In genomic region chr6:37516920-37517405, GRCh38 we compare ENCODE assay signal across 9 cellular contexts. TPM values are rescaled to one million over a fixed set of nuclear protein-coding genes. Genes with fewer than 3 reads are reported as not detected.
DNase-seq lines count a peak whose midpoint lies in the region; FAIRE-seq and TF ChIP-seq lines count a peak whose summit lies in the region.
"Had no signal": no experiment of that assay in that cellular context is flagged by ENCODE, and none has a peak within 500 bp of the region (broad histone marks: within the 10 kb centered on the region; RNA-seq: fewer than 3 reads in every experiment).

No MANE protein-coding gene starts in this region.

- intact Hi-C loops in adrenal gland (cut with DNase I) = no loop called here

- TF ChIP-seq POLR2A in adrenal gland (IDR thresholded peaks at IDR 0.05) = no peak

- H3K9me3 Mint-ChIP-seq in nephron progenitor cell = peaks cover 8% of the 10 kb centered on the region

- H3K4me1 ChIP-seq in small intestine (ENCODE audit: control insufficient read depth in 2 of 2, insufficient read depth in 1 of 2, low read depth in 1 of 2, low read length in 1 of 2) = peaks cover 0 to 4% of the 10 kb centered on the region in 2 donors
- H3K4me1 ChIP-seq in adrenal gland (replicated peaks in 1 of 2) = peaks cover 0 to 9% of the 10 kb centered on the region in 2 donors

- no peak for FAIRE-seq in small intestine (lab: Jason Lieb, UNC)

- H3K27me3 Mint-ChIP-seq in nephron progenitor cell (ENCODE audit: low read depth, poor library complexity) = peaks cover 76% of the 10 kb centered on the region

- H3K4me3 ChIP-seq in small intestine (ENCODE audit: low read depth in 1 of 2, low read length in 2 of 2) (peak overlapping the region in 1 of 2 donors; percentile 49), adrenal gland (no peak overlapping the region)
- H3K4me3 ChIP-seq: cardiac muscle cell had no signal

- H3K27me3 ChIP-seq in small intestine (ENCODE audit: control insufficient read depth in 2 of 2, insufficient read depth in 2 of 2, low read length in 2 of 2) (no peaks in the 10 kb centered on the region), adrenal gland (no peaks in the 10 kb centered on the region)

- H3K27ac ChIP-seq in small intestine (ENCODE audit: low read depth in 1 of 2, low read length in 1 of 2) (peak overlapping the region; percentile 65 to 80), adrenal gland (peak overlapping the region in 1 of 5 donors; percentile 11)
- H3K27ac ChIP-seq: cardiac muscle cell had no signal

- no peak overlapping the region for H3K4me3 Mint-ChIP-seq in nephron progenitor cell

- TF ChIP-seq CTCF in adrenal gland (IDR thresholded peaks at IDR 0.05) = no peak
- no peak for TF ChIP-seq CTCF in nephron progenitor cell (IDR thresholded peaks at IDR 0.05)

- 13 to 30% (median 13%) methylated on average over 15 to 16 of the region's 16 CpGs for WGBS in small intestine, 3 donors
- WGBS in adrenal gland, 4 donors = 50 to 75% (median 72%) methylated on average over 4 to 16 of the region's 16 CpGs

- H3K36me3 Mint-ChIP-seq in nephron progenitor cell (ENCODE audit: low read depth) = no peaks in the 10 kb centered on the region

- H3K4me1 Mint-ChIP-seq in nephron progenitor cell = peaks cover 48% of the 10 kb centered on the region

- no peak overlapping the region for H3K27ac Mint-ChIP-seq in nephron progenitor cell

- H3K9me3 ChIP-seq in small intestine (ENCODE audit: control insufficient read depth, low read depth) (no peaks in the 10 kb centered on the region), adrenal gland (replicated peaks in 1 of 3) (no peaks in the 10 kb centered on the region)

- H3K36me3 ChIP-seq in small intestine (ENCODE audit: control insufficient read depth in 2 of 2, insufficient read depth in 2 of 2, low read length in 2 of 2) (no peaks in the 10 kb centered on the region), adrenal gland (replicated peaks in 1 of 2) (no peaks in the 10 kb centered on the region)
- H3K36me3 ChIP-seq: cardiac muscle cell had no signal

- DNase-seq in NCI-H1694 treated with DMSO at 0.1 percent for 48 hours (lab: John Stamatoyannopoulos, UW) = peak; percentile 88
- no peak for DNase-seq in NCI-H1694 (lab: John Stamatoyannopoulos, UW)
- DNase-seq in NCI-H2171 treated with DMSO at 0.1 percent for 48 hours (lab: John Stamatoyannopoulos, UW) = peak; percentile 88
- DNase-seq in astrocyte of the hippocampus (ENCODE audit: low read depth, low spot score) = peak; percentile 15
- DNase-seq in small intestine = peak; percentile 31
- DNase-seq in adrenal gland = no peak
- no peak for DNase-seq in nephron progenitor cell
- no peak for DNase-seq in Kasumi-1 (lab: John Stamatoyannopoulos, UW)

RNA-seq across cellular contexts. Expression of gene CCDC167, which starts 17.3 kb away (rescaled TPM):
- polyA plus RNA-seq in small intestine (10 to 100 TPM; 25.0 to 54.3 (median 25.7) TPM), adrenal gland (10 to 100 TPM; 17.5 to 52.3 (median 17.8) TPM)
- total RNA-seq in adrenal gland = 10 to 100 TPM; 14.4 to 37.4 (median 20.6) TPM

Comparison
In these comparisons a context has a peak if more than half of its experiments do, and no peak if none do; other contexts are left out.
1. DNase-seq: peak in NCI-H1694 treated with DMSO at 0.1 percent for 48 hours (single experiment), NCI-H2171 treated with DMSO at 0.1 percent for 48 hours (single experiment), astrocyte of the hippocampus (single experiment) and small intestine (single experiment); none in NCI-H1694 (single experiment), adrenal gland (0 of 7), nephron progenitor cell (single experiment) and Kasumi-1 (0 of 2).